8 cellular contexts compared by ENCODE assay signal in genomic region chr2:197286805-197287595, GRCh38. TPM values are rescaled to one million over a fixed set of nuclear protein-coding genes. Genes with fewer than 3 reads are reported as not detected.
DNase-seq lines count a peak whose midpoint lies in the region; ATAC-seq, FAIRE-seq and TF ChIP-seq lines count a peak whose summit lies in the region.

No MANE protein-coding gene starts in this region.

- no peak for TF ChIP-seq CTCF in GM10248 (IDR thresholded peaks at IDR 0.05; ENCODE audit: control extremely low read depth, extremely low read depth, low read depth, missing control alignments)

- ATAC-seq in GM21526 (IDR thresholded peaks at IDR 0.05; ENCODE audit: low FRiP score, unreplicated experiment) (peak; percentile 93), GM21737 (IDR thresholded peaks at IDR 0.05; ENCODE audit: unreplicated experiment) (no peak)
- ATAC-seq in stimulated activated memory B cell treated with anti-CD40 and anti-IgM and Interleukin-4, amounts not matched to agents 10 μg/mL and 1 μg/mL and 100 μg/mL, for 72 hours, result peak; percentile 92

- peak overlapping the region; percentile 97 for H3K27ac Mint-ChIP-seq in activated T-helper 2 cell treated with anti-CD3 and anti-CD28 coated beads, Interferon-gamma antibody, Interleukin-2, Interleukin-4, amounts not matched to agents 10 μg/mL and 5 μg/mL and 100 μg/mL, durations not matched to agents 14 hours and 24 hours and 36 hours
- H3K27ac Mint-ChIP-seq in stimulated activated memory B cell treated with anti-CD40 and anti-IgM and Interleukin-4, amounts not matched to agents 10 μg/mL and 1 μg/mL and 100 μg/mL, for 72 hours, result peak overlapping the region; percentile 88

- H3K4me1 Mint-ChIP-seq in activated T-helper 2 cell treated with anti-CD3 and anti-CD28 coated beads, Interferon-gamma antibody, Interleukin-2, Interleukin-4, amounts not matched to agents 10 μg/mL and 5 μg/mL and 100 μg/mL, durations not matched to agents 14 hours and 24 hours and 36 hours (ENCODE audit: low read depth), result peaks cover 59% of the 10 kb centered on the region
- H3K4me1 Mint-ChIP-seq in stimulated activated memory B cell treated with anti-CD40 and anti-IgM and Interleukin-4, amounts not matched to agents 10 μg/mL and 1 μg/mL and 100 μg/mL, for 72 hours, result peaks cover 84% of the 10 kb centered on the region

- H3K9me3 Mint-ChIP-seq in activated T-helper 2 cell treated with anti-CD3 and anti-CD28 coated beads, Interferon-gamma antibody, Interleukin-2, Interleukin-4, amounts not matched to agents 10 μg/mL and 5 μg/mL and 100 μg/mL, durations not matched to agents 14 hours and 24 hours and 36 hours, result peaks cover 16% of the 10 kb centered on the region
- H3K9me3 Mint-ChIP-seq in stimulated activated memory B cell treated with anti-CD40 and anti-IgM and Interleukin-4, amounts not matched to agents 10 μg/mL and 1 μg/mL and 100 μg/mL, for 72 hours, result peaks cover 2% of the 10 kb centered on the region

- no peak for TF ChIP-seq POLR2A in erythroblast (IDR thresholded peaks at IDR 0.05; ENCODE audit: low read length)

- peaks cover 50% of the 10 kb centered on the region for H3K36me3 Mint-ChIP-seq in activated T-helper 2 cell treated with anti-CD3 and anti-CD28 coated beads, Interferon-gamma antibody, Interleukin-2, Interleukin-4, amounts not matched to agents 10 μg/mL and 5 μg/mL and 100 μg/mL, durations not matched to agents 14 hours and 24 hours and 36 hours (ENCODE audit: low read depth)
- H3K36me3 Mint-ChIP-seq in stimulated activated memory B cell treated with anti-CD40 and anti-IgM and Interleukin-4, amounts not matched to agents 10 μg/mL and 1 μg/mL and 100 μg/mL, for 72 hours, result peaks cover 17% of the 10 kb centered on the region

- peak; percentile 68 for DNase-seq in GM10248 (ENCODE audit: extremely low spot score)
- peak; percentile 45 for DNase-seq in HTR-8/SVneo (ENCODE audit: insufficient read length, low spot score)
- DNase-seq in activated T-helper 2 cell treated with anti-CD3 and anti-CD28 coated beads, Interferon-gamma antibody, Interleukin-2, Interleukin-4, amounts not matched to agents 10 μg/mL and 5 μg/mL and 100 μg/mL, durations not matched to agents 14 hours and 24 hours and 36 hours (ENCODE audit: low spot score), result no peak
- peak; percentile 86 for DNase-seq in globus pallidus (ENCODE audit: low spot score)
- DNase-seq in erythroblast (lab: John Stamatoyannopoulos, UW), result no peak

- POLR2A ChIA-PET in GM10248 (lab: Yijun Ruan, JAX), result interaction anchor here (0.5 kb wide), 1 partner anchor 13 kb away, joined by 6 read pairs; no protein-coding TSS in a partner anchor

- peak overlapping the region; percentile 65 for H3K4me3 Mint-ChIP-seq in activated T-helper 2 cell treated with anti-CD3 and anti-CD28 coated beads, Interferon-gamma antibody, Interleukin-2, Interleukin-4, amounts not matched to agents 10 μg/mL and 5 μg/mL and 100 μg/mL, durations not matched to agents 14 hours and 24 hours and 36 hours (ENCODE audit: low read depth)
- H3K4me3 Mint-ChIP-seq in stimulated activated memory B cell treated with anti-CD40 and anti-IgM and Interleukin-4, amounts not matched to agents 10 μg/mL and 1 μg/mL and 100 μg/mL, for 72 hours, result peak overlapping the region; percentile 65

- CTCF ChIA-PET in GM10248 (lab: Yijun Ruan, JAX), result interaction anchor here (1.0 to 1.8 kb wide), 3 partner anchors 10 to 16 kb away, joined by 3 to 11 read pairs (median 5); no protein-coding TSS in a partner anchor

- no peak for FAIRE-seq in HTR-8/SVneo (lab: Jason Lieb, UNC)

- intact Hi-C loops in activated T-helper 2 cell treated with anti-CD3 and anti-CD28 coated beads, Interferon-gamma antibody, Interleukin-2, Interleukin-4, amounts not matched to agents 10 μg/mL and 5 μg/mL and 100 μg/mL, durations not matched to agents 14 hours and 24 hours and 36 hours (cut with micrococcal nuclease), result loop anchor here (1.0 kb wide), 1 partner anchor 9 kb away; no protein-coding TSS in a partner anchor

- no peaks in the 10 kb centered on the region for H3K27me3 Mint-ChIP-seq in activated T-helper 2 cell treated with anti-CD3 and anti-CD28 coated beads, Interferon-gamma antibody, Interleukin-2, Interleukin-4, amounts not matched to agents 10 μg/mL and 5 μg/mL and 100 μg/mL, durations not matched to agents 14 hours and 24 hours and 36 hours (ENCODE audit: low read depth)
- no peaks in the 10 kb centered on the region for H3K27me3 Mint-ChIP-seq in stimulated activated memory B cell treated with anti-CD40 and anti-IgM and Interleukin-4, amounts not matched to agents 10 μg/mL and 1 μg/mL and 100 μg/mL, for 72 hours

RNA-seq across cellular contexts. Expression of gene ANKRD44, which starts 23.6 kb away (rescaled TPM):
- total RNA-seq in activated T-helper 2 cell treated with anti-CD3 and anti-CD28 coated beads, Interferon-gamma antibody, Interleukin-2, Interleukin-4, amounts not matched to agents 10 μg/mL and 5 μg/mL and 100 μg/mL, durations not matched to agents 14 hours and 24 hours and 36 hours, result 107 and 120 TPM in 2 replicates

Comparison
In these comparisons a context has a peak if more than half of its experiments do, and no peak if none do; other contexts are left out.
1. DNase-seq: peak in GM10248 (single experiment), HTR-8/SVneo (single experiment) and globus pallidus (single experiment); none in activated T-helper 2 cell treated with anti-CD3 and anti-CD28 coated beads, Interferon-gamma antibody, Interleukin-2, Interleukin-4, amounts not matched to agents 10 μg/mL and 5 μg/mL and 100 μg/mL, durations not matched to agents 14 hours and 24 hours and 36 hours (single experiment) and erythroblast (0 of 2).